ENCODE assay signal across 9 cellular contexts in the genomic region with DNA sequence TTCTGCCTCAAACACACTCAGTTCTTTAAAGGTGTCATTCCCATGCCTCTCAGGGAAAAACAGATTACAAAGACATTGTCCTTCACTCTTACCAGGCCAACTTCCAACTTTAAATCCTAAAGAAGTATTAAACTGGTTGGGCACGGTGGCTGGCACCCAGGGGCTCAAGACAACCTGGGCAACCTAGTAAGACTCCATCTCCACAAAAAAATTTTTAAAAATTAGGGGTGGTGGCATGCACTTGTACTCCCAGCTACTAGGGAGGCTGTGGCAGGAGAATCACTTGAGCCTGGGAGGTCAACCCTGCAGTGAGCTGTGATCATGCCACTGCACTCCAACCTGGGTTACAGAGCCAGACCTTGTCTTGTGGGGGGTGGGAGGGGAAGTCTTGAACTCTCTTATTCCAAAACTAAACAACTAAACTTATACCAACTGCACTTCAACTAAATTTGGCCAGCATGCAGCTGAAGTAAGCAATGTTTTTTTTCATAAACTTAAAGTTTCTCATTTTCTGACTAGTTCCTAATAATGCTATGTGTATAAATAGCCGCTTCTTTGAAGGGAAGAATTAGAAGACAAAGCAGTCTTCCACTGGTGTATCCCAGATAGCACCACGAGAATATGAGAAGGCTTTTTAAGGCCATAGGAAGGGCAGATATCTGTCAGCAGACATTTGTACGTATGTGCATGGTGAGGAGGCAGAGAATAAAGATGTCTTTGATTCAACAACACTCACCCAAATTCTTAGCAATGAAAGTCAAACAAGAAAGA. TPM values are rescaled to one million over a fixed set of nuclear protein-coding genes. Genes with fewer than 3 reads are reported as not detected.
DNase-seq lines count a peak whose midpoint lies in the region; ATAC-seq and TF ChIP-seq lines count a peak whose summit lies in the region.
"Had no signal": no experiment of that assay in that cellular context is flagged by ENCODE, and none has a peak within 500 bp of the region (broad histone marks: within the 10 kb centered on the region; RNA-seq: fewer than 3 reads in every experiment).

No MANE protein-coding gene starts in this region.

- H3K9me3 ChIP-seq in prostate gland, result no peaks in the 10 kb centered on the region

- H3K4me3 Mint-ChIP-seq in Calu3 (ENCODE audit: low read depth, unreplicated experiment), result peak overlapping the region; percentile 88

- no peaks in the 10 kb centered on the region for H3K9me3 Mint-ChIP-seq in Calu3 (ENCODE audit: low read depth, unreplicated experiment)

- H3K27me3 ChIP-seq in prostate gland (replicated peaks; ENCODE audit: insufficient read depth), result no peaks in the 10 kb centered on the region

- BruUV-seq in Calu3 (replicated peaks; lab: Mats Ljungman, UMichigan), result no TSS peak

- no peaks in the 10 kb centered on the region for H3K36me3 ChIP-seq in prostate gland

- TF ChIP-seq POLR2A in prostate gland (IDR thresholded peaks at IDR 0.05), result no peak

- no peaks in the 10 kb centered on the region for H3K27me3 Mint-ChIP-seq in Calu3 (ENCODE audit: unreplicated experiment)

- peaks cover 41% of the 10 kb centered on the region for H3K36me3 Mint-ChIP-seq in Calu3 (ENCODE audit: insufficient read depth, unreplicated experiment)

- peaks cover 3% of the 10 kb centered on the region for H3K4me1 ChIP-seq in prostate gland (replicated peaks)

- CTCF ChIA-PET in Calu3 (lab: Charles Lee), result interaction anchor here (0.7 to 1.0 kb wide), 2 partner anchors 37 to 198 kb away, joined by 3 to 5 read pairs; no protein-coding TSS in a partner anchor

- H3K4me3 ChIP-seq in epithelial cell of proximal tubule (ENCODE audit: low read depth, low read length), result peak overlapping the region; percentile 81
- peak overlapping the region; percentile 75 to 94 for H3K4me3 ChIP-seq in prostate gland

- ATAC-seq in GM21717 (IDR thresholded peaks at IDR 0.05; ENCODE audit: unreplicated experiment), result no peak

- no peak for DNase-seq in Calu3
- DNase-seq in RPMI7951 (ENCODE audit: low read depth), result peak; percentile 7
- DNase-seq in epithelial cell of proximal tubule (ENCODE audit: low read depth), result no peak
- DNase-seq in prostate gland (ENCODE audit: low spot score), result no peak
- DNase-seq in iPS-NIHi11 (ENCODE audit: low spot score), result no peak
- no peak for DNase-seq in islet precursor cell
- no peak for DNase-seq in 8988T
- DNase-seq: activated CD4-positive, alpha-beta T cell treated with anti-CD3 and anti-CD28 coated beads for 1 hour had no signal

- intact Hi-C loops in Calu3 (cut with micrococcal nuclease; ENCODE audit: unreplicated experiment) (loop anchor here (10.0 kb wide), 1 partner anchor 99 kb away; a partner anchor contains a TSS), prostate gland (cut with DNase I) (no loop called here)

- WGBS in prostate gland, result 31% methylated on average over 4 of the region's 4 CpGs

- peak overlapping the region; percentile 97 to 98 for H3K27ac ChIP-seq in prostate gland

- peaks cover 17% of the 10 kb centered on the region for H3K4me1 Mint-ChIP-seq in Calu3 (ENCODE audit: low read depth, unreplicated experiment)

- TF ChIP-seq CTCF in Calu3 (IDR thresholded peaks at IDR 0.05; ENCODE audit: unreplicated experiment) (no peak), epithelial cell of proximal tubule (conservative IDR thresholded peaks at IDR 0.05; ENCODE audit: low read depth, low read length) (no peak), prostate gland (IDR thresholded peaks at IDR 0.05) (no peak)

- peak overlapping the region; percentile 91 for H3K27ac Mint-ChIP-seq in Calu3 (ENCODE audit: unreplicated experiment)

RNA-seq across cellular contexts. Expression of gene SLC11A2, which starts 2.4 kb away (rescaled TPM):
- 49.5 and 51.3 TPM in 2 replicates for total RNA-seq in Calu3 (2022)
- 19.2 and 28.8 TPM in 2 replicates for total RNA-seq in RPMI7951 (2014; rRNA removed; shearing (Covaris generic))
- total RNA-seq in epithelial cell of proximal tubule, result 34.6 and 43.7 TPM in 2 replicates
- 10 to 100 TPM; 61.8 to 64.5 TPM for total RNA-seq in prostate gland

RNA-seq across cellular contexts. Expression of gene LETMD1, which starts 24.3 kb away (rescaled TPM):
- total RNA-seq in Calu3 (2022) (41.6 and 47.1 TPM in 2 replicates), epithelial cell of proximal tubule (20.3 and 29.2 TPM in 2 replicates), prostate gland (10 to 100 TPM; 63.3 to 63.6 TPM)
- 26.0 and 28.3 TPM in 2 replicates for total RNA-seq in RPMI7951 (2014; rRNA removed; shearing (Covaris generic))

RNA-seq across cellular contexts. Expression of gene CSRNP2, which starts 59.6 kb away (rescaled TPM):
- total RNA-seq in Calu3 (2022) (18.1 and 19.5 TPM in 2 replicates), epithelial cell of proximal tubule (18.4 and 25.1 TPM in 2 replicates), prostate gland (10 to 100 TPM; 27.3 to 46.1 TPM)
- total RNA-seq in RPMI7951 (2014; rRNA removed; shearing (Covaris generic)), result 9.4 and 10.0 TPM in 2 replicates
